Comparison of ENCODE assay signal across 1 cellular context in the genomic region with DNA sequence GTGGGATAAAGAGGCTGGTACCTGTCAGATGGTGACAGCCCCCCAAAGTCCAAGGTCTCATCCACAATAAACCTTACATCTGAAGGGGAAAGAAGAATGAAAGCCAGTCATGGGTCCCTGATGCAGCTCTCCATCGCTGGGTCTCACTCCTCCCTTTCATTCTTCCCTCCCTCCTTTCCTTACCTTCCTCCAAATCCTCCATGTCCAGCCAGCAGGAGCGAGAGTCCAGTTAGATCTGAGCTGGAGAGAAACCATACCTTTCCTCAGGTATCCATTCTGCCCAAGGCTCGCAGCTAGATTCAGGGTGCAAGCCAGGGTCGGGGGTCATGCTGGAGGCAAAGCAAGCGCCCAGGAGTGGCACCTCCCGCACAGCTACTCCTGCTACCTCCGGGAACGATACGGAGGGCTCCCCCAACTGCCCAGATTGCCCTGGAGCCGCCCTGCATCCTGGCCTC.
TF ChIP-seq lines count a peak whose summit lies in the region.

No MANE protein-coding gene starts in this region.

TF ChIP-seq in HepG2, 621 proteins besides CTCF, POLR2A, EP300 and RAD21:
- no peak for TF ChIP-seq ZNF766 (CRISPR knock-in tag; IDR thresholded peaks at IDR 0.05; ENCODE audit: borderline replicate concordance)
- 0 out of 2 replicates have a peak, but pooled peaks have one; percentile 7 for TF ChIP-seq ARID2 (CRISPR knock-in tag; IDR thresholded peaks at IDR 0.05; ENCODE audit: borderline replicate concordance)
- TF ChIP-seq ZNF326 (CRISPR knock-in tag; IDR thresholded peaks at IDR 0.05; ENCODE audit: borderline replicate concordance) = no peak
- no peak for TF ChIP-seq ZNF3 (CRISPR knock-in tag; IDR thresholded peaks at IDR 0.05)
- TF ChIP-seq DR1 (CRISPR knock-in tag; IDR thresholded peaks at IDR 0.05) = no peak
- TF ChIP-seq KDM5B (CRISPR knock-in tag; IDR thresholded peaks at IDR 0.05; ENCODE audit: borderline replicate concordance) = no peak
- 0 out of 2 replicates have a peak, but pooled peaks have one; percentile 13 for TF ChIP-seq MZF1 (CRISPR knock-in tag; IDR thresholded peaks at IDR 0.05; ENCODE audit: borderline replicate concordance)
- no peak for TF ChIP-seq RERE (CRISPR knock-in tag; IDR thresholded peaks at IDR 0.05; ENCODE audit: low read depth)
- TF ChIP-seq MXD4 (CRISPR knock-in tag; IDR thresholded peaks at IDR 0.05) = no peak
- peak; percentile 55; the same call in 1 of the 2 replicates for TF ChIP-seq ZNF543 (CRISPR knock-in tag; IDR thresholded peaks at IDR 0.05)
- TF ChIP-seq YY1 (IDR thresholded peaks at IDR 0.05; ENCODE audit: insufficient read depth, insufficient replicate concordance, low read depth, low read length) = no peak
- no peak for TF ChIP-seq SYNCRIP (IDR thresholded peaks at IDR 0.05; ENCODE audit: insufficient read depth, low read depth, low read length)
- no peak for TF ChIP-seq ZBTB1 (CRISPR knock-in tag; IDR thresholded peaks at IDR 0.05; ENCODE audit: borderline replicate concordance)
- TF ChIP-seq ZNF614 (CRISPR knock-in tag; IDR thresholded peaks at IDR 0.05; ENCODE audit: borderline replicate concordance) = no peak
- peak; percentile 15; the same call in 1 of the 2 replicates for TF ChIP-seq ATF7-NPFF (CRISPR knock-in tag; IDR thresholded peaks at IDR 0.05; ENCODE audit: low read depth)
- TF ChIP-seq WIZ (CRISPR knock-in tag; IDR thresholded peaks at IDR 0.05) = no peak
- TF ChIP-seq RAD51 (IDR thresholded peaks at IDR 0.05; ENCODE audit: borderline replicate concordance) = no peak
- no peak for TF ChIP-seq XBP1 (CRISPR knock-in tag; IDR thresholded peaks at IDR 0.05)
- no peak for TF ChIP-seq ZNF569 (CRISPR knock-in tag; IDR thresholded peaks at IDR 0.05; ENCODE audit: borderline replicate concordance)
- TF ChIP-seq, protein P1, sequence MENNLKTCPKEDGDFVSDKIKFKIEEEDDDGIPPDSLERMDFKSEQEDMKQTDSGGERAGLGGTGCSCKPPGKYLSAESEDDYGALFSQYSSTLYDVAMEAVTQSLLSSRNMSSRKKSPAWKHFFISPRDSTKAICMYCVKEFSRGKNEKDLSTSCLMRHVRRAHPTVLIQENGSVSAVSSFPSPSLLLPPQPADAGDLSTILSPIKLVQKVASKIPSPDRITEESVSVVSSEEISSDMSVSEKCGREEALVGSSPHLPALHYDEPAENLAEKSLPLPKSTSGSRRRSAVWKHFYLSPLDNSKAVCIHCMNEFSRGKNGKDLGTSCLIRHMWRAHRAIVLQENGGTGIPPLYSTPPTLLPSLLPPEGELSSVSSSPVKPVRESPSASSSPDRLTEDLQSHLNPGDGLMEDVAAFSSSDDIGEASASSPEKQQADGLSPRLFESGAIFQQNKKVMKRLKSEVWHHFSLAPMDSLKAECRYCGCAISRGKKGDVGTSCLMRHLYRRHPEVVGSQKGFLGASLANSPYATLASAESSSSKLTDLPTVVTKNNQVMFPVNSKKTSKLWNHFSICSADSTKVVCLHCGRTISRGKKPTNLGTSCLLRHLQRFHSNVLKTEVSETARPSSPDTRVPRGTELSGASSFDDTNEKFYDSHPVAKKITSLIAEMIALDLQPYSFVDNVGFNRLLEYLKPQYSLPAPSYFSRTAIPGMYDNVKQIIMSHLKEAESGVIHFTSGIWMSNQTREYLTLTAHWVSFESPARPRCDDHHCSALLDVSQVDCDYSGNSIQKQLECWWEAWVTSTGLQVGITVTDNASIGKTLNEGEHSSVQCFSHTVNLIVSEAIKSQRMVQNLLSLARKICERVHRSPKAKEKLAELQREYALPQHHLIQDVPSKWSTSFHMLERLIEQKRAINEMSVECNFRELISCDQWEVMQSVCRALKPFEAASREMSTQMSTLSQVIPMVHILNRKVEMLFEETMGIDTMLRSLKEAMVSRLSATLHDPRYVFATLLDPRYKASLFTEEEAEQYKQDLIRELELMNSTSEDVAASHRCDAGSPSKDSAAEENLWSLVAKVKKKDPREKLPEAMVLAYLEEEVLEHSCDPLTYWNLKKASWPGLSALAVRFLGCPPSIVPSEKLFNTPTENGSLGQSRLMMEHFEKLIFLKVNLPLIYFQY (CRISPR knock-in tag; IDR thresholded peaks at IDR 0.05; ENCODE audit: borderline replicate concordance) = 0 out of 2 replicates have a peak, but pooled peaks have one; percentile 1
- TF ChIP-seq DZIP1 (CRISPR knock-in tag; IDR thresholded peaks at IDR 0.05) = no peak
- no peak for TF ChIP-seq POLR2AphosphoS5 (IDR thresholded peaks at IDR 0.05; ENCODE audit: low read depth, low read length)
- no peak for TF ChIP-seq SCMH1 (CRISPR knock-in tag; IDR thresholded peaks at IDR 0.05; ENCODE audit: borderline replicate concordance)
- TF ChIP-seq HOXA9 (CRISPR knock-in tag; IDR thresholded peaks at IDR 0.05; ENCODE audit: borderline replicate concordance) = peak; percentile 23; the same call in 1 of the 2 replicates
- TF ChIP-seq SMAD3 (CRISPR knock-in tag; IDR thresholded peaks at IDR 0.05) = no peak
- TF ChIP-seq, protein P2, sequence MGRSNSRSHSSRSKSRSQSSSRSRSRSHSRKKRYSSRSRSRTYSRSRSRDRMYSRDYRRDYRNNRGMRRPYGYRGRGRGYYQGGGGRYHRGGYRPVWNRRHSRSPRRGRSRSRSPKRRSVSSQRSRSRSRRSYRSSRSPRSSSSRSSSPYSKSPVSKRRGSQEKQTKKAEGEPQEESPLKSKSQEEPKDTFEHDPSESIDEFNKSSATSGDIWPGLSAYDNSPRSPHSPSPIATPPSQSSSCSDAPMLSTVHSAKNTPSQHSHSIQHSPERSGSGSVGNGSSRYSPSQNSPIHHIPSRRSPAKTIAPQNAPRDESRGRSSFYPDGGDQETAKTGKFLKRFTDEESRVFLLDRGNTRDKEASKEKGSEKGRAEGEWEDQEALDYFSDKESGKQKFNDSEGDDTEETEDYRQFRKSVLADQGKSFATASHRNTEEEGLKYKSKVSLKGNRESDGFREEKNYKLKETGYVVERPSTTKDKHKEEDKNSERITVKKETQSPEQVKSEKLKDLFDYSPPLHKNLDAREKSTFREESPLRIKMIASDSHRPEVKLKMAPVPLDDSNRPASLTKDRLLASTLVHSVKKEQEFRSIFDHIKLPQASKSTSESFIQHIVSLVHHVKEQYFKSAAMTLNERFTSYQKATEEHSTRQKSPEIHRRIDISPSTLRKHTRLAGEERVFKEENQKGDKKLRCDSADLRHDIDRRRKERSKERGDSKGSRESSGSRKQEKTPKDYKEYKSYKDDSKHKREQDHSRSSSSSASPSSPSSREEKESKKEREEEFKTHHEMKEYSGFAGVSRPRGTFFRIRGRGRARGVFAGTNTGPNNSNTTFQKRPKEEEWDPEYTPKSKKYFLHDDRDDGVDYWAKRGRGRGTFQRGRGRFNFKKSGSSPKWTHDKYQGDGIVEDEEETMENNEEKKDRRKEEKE (IDR thresholded peaks at IDR 0.05) = no peak
- TF ChIP-seq ZNF589 (CRISPR knock-in tag; conservative IDR thresholded peaks at IDR 0.05) = 0 out of 2 replicates have a peak, but pooled peaks have one; percentile 5
- TF ChIP-seq HES4 (CRISPR knock-in tag; IDR thresholded peaks at IDR 0.05; ENCODE audit: borderline replicate concordance) = 0 out of 2 replicates have a peak, but pooled peaks have one; percentile 44
- no peak for TF ChIP-seq MTF2 (CRISPR knock-in tag; IDR thresholded peaks at IDR 0.05; ENCODE audit: borderline replicate concordance)
- TF ChIP-seq, protein P3, sequence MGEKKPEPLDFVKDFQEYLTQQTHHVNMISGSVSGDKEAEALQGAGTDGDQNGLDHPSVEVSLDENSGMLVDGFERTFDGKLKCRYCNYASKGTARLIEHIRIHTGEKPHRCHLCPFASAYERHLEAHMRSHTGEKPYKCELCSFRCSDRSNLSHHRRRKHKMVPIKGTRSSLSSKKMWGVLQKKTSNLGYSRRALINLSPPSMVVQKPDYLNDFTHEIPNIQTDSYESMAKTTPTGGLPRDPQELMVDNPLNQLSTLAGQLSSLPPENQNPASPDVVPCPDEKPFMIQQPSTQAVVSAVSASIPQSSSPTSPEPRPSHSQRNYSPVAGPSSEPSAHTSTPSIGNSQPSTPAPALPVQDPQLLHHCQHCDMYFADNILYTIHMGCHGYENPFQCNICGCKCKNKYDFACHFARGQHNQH (CRISPR knock-in tag; IDR thresholded peaks at IDR 0.05) = no peak
- 0 out of 2 replicates have a peak, but pooled peaks have one; percentile 42 for TF ChIP-seq ELF4 (CRISPR knock-in tag; IDR thresholded peaks at IDR 0.05; ENCODE audit: borderline replicate concordance)
- no peak for TF ChIP-seq TOE1 (CRISPR knock-in tag; IDR thresholded peaks at IDR 0.05)
- no peak for TF ChIP-seq ZNF274 (CRISPR knock-in tag; IDR thresholded peaks at IDR 0.05)
- no peak for TF ChIP-seq ONECUT2 (CRISPR knock-in tag; IDR thresholded peaks at IDR 0.05)
